ENCODE assay signal across 1 cellular context in the genomic region with DNA sequence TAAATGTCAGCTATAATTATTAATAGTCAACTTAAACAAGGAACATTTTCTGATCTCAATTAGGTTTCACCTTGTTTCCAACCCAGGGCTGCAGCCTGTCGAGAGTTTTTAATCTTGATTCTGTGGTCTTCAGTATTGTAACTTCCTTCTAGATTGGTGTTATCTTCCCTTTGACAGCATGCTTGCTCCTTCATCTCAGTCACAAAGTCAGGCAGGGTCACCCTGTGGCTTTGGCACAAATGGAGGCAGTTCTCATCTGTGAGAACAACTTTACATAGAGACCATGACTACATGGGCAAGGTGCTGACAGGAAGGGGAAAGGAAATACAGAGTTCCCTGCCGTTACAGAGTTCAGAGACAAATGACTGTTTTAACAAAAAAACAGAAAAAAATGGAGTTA.
TF ChIP-seq lines count a peak whose summit lies in the region.

No MANE protein-coding gene starts in this region.

TF ChIP-seq in K562, 482 proteins besides CTCF, POLR2A, EP300 and RAD21 (continued from another document and continues in another):
- TF ChIP-seq, protein P1, sequence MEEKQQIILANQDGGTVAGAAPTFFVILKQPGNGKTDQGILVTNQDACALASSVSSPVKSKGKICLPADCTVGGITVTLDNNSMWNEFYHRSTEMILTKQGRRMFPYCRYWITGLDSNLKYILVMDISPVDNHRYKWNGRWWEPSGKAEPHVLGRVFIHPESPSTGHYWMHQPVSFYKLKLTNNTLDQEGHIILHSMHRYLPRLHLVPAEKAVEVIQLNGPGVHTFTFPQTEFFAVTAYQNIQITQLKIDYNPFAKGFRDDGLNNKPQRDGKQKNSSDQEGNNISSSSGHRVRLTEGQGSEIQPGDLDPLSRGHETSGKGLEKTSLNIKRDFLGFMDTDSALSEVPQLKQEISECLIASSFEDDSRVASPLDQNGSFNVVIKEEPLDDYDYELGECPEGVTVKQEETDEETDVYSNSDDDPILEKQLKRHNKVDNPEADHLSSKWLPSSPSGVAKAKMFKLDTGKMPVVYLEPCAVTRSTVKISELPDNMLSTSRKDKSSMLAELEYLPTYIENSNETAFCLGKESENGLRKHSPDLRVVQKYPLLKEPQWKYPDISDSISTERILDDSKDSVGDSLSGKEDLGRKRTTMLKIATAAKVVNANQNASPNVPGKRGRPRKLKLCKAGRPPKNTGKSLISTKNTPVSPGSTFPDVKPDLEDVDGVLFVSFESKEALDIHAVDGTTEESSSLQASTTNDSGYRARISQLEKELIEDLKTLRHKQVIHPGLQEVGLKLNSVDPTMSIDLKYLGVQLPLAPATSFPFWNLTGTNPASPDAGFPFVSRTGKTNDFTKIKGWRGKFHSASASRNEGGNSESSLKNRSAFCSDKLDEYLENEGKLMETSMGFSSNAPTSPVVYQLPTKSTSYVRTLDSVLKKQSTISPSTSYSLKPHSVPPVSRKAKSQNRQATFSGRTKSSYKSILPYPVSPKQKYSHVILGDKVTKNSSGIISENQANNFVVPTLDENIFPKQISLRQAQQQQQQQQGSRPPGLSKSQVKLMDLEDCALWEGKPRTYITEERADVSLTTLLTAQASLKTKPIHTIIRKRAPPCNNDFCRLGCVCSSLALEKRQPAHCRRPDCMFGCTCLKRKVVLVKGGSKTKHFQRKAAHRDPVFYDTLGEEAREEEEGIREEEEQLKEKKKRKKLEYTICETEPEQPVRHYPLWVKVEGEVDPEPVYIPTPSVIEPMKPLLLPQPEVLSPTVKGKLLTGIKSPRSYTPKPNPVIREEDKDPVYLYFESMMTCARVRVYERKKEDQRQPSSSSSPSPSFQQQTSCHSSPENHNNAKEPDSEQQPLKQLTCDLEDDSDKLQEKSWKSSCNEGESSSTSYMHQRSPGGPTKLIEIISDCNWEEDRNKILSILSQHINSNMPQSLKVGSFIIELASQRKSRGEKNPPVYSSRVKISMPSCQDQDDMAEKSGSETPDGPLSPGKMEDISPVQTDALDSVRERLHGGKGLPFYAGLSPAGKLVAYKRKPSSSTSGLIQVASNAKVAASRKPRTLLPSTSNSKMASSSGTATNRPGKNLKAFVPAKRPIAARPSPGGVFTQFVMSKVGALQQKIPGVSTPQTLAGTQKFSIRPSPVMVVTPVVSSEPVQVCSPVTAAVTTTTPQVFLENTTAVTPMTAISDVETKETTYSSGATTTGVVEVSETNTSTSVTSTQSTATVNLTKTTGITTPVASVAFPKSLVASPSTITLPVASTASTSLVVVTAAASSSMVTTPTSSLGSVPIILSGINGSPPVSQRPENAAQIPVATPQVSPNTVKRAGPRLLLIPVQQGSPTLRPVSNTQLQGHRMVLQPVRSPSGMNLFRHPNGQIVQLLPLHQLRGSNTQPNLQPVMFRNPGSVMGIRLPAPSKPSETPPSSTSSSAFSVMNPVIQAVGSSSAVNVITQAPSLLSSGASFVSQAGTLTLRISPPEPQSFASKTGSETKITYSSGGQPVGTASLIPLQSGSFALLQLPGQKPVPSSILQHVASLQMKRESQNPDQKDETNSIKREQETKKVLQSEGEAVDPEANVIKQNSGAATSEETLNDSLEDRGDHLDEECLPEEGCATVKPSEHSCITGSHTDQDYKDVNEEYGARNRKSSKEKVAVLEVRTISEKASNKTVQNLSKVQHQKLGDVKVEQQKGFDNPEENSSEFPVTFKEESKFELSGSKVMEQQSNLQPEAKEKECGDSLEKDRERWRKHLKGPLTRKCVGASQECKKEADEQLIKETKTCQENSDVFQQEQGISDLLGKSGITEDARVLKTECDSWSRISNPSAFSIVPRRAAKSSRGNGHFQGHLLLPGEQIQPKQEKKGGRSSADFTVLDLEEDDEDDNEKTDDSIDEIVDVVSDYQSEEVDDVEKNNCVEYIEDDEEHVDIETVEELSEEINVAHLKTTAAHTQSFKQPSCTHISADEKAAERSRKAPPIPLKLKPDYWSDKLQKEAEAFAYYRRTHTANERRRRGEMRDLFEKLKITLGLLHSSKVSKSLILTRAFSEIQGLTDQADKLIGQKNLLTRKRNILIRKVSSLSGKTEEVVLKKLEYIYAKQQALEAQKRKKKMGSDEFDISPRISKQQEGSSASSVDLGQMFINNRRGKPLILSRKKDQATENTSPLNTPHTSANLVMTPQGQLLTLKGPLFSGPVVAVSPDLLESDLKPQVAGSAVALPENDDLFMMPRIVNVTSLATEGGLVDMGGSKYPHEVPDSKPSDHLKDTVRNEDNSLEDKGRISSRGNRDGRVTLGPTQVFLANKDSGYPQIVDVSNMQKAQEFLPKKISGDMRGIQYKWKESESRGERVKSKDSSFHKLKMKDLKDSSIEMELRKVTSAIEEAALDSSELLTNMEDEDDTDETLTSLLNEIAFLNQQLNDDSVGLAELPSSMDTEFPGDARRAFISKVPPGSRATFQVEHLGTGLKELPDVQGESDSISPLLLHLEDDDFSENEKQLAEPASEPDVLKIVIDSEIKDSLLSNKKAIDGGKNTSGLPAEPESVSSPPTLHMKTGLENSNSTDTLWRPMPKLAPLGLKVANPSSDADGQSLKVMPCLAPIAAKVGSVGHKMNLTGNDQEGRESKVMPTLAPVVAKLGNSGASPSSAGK (IDR thresholded peaks at IDR 0.05): peak; percentile 47; the same call in 1 of the 2 replicates
- TF ChIP-seq RBM34 (IDR thresholded peaks at IDR 0.05; ENCODE audit: borderline replicate concordance, insufficient read depth, low read length) (no peak), HNRNPUL1 (IDR thresholded peaks at IDR 0.05; ENCODE audit: low read length) (no peak), U2AF2 (optimal IDR thresholded peaks at IDR 0.05; ENCODE audit: low read depth, low read length) (no peak), PTTG1 (tag; IDR thresholded peaks at IDR 0.05; ENCODE audit: low read depth) (no peak), EGR1 (conservative IDR thresholded peaks at IDR 0.05) (no peak), ATF7 (IDR thresholded peaks at IDR 0.05) (no peak), DACH1 (IDR thresholded peaks at IDR 0.05; ENCODE audit: partially characterized antibody) (no peak), ZNF239 (CRISPR knock-in tag; IDR thresholded peaks at IDR 0.05) (no peak), CHCHD3 (CRISPR knock-in tag; IDR thresholded peaks at IDR 0.05) (no peak), ZNF780A (CRISPR knock-in tag; IDR thresholded peaks at IDR 0.05) (no peak), TAF15 (IDR thresholded peaks at IDR 0.05; ENCODE audit: low read depth, low read length) (no peak), FOXJ2 (tag; IDR thresholded peaks at IDR 0.05) (no peak), SMARCA5 (IDR thresholded peaks at IDR 0.05) (no peak), ZNF133 (CRISPR knock-in tag; IDR thresholded peaks at IDR 0.05) (no peak), RBM39 (optimal IDR thresholded peaks at IDR 0.05; ENCODE audit: low read depth, low read length) (no peak), ZNF785 (CRISPR knock-in tag; IDR thresholded peaks at IDR 0.05) (no peak), PML (IDR thresholded peaks at IDR 0.05; ENCODE audit: low read length) (peak; percentile 93), ETV5 (CRISPR knock-in tag; IDR thresholded peaks at IDR 0.05; ENCODE audit: low read depth) (no peak), ZC3H11A (IDR thresholded peaks at IDR 0.05; ENCODE audit: low read depth, low read length) (no peak), KLF10 (CRISPR knock-in tag; IDR thresholded peaks at IDR 0.05) (no peak), NFE2 (IDR thresholded peaks at IDR 0.05; ENCODE audit: low read depth) (peak; percentile 33; the same call in 1 of the 2 replicates), SAP30 (IDR thresholded peaks at IDR 0.05; ENCODE audit: borderline replicate concordance, insufficient read depth, low read depth, low read length, poor library complexity, severe bottlenecking) (no peak), ZSCAN29 (IDR thresholded peaks at IDR 0.05) (no peak), HIVEP1 (CRISPR knock-in tag; IDR thresholded peaks at IDR 0.05) (no peak), EZH2 (IDR thresholded peaks at IDR 0.05; ENCODE audit: borderline replicate concordance, low read depth, low read length) (no peak), SIX5 (IDR thresholded peaks at IDR 0.05; ENCODE audit: borderline replicate concordance in 1 of 2, insufficient read depth in 1 of 2, low read depth in 1 of 2, low read length in 2 of 2) (no peak), ZNF551 (CRISPR knock-in tag; IDR thresholded peaks at IDR 0.05) (no peak), KDM5B (IDR thresholded peaks at IDR 0.05; ENCODE audit: insufficient replicate concordance, low read depth, low read length) (no peak), ZNF436 (CRISPR knock-in tag; IDR thresholded peaks at IDR 0.05) (no peak), OTX1 (CRISPR knock-in tag; IDR thresholded peaks at IDR 0.05) (no peak)
- TF ChIP-seq, protein P2, sequence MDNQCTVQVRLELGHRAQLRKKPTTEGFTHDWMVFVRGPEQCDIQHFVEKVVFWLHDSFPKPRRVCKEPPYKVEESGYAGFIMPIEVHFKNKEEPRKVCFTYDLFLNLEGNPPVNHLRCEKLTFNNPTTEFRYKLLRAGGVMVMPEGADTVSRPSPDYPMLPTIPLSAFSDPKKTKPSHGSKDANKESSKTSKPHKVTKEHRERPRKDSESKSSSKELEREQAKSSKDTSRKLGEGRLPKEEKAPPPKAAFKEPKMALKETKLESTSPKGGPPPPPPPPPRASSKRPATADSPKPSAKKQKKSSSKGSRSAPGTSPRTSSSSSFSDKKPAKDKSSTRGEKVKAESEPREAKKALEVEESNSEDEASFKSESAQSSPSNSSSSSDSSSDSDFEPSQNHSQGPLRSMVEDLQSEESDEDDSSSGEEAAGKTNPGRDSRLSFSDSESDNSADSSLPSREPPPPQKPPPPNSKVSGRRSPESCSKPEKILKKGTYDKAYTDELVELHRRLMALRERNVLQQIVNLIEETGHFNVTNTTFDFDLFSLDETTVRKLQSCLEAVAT (IDR thresholded peaks at IDR 0.05): peak in 1 of 2 experiments; percentile 81; a peak in 2 of 4 replicates
- TF ChIP-seq, protein P3, sequence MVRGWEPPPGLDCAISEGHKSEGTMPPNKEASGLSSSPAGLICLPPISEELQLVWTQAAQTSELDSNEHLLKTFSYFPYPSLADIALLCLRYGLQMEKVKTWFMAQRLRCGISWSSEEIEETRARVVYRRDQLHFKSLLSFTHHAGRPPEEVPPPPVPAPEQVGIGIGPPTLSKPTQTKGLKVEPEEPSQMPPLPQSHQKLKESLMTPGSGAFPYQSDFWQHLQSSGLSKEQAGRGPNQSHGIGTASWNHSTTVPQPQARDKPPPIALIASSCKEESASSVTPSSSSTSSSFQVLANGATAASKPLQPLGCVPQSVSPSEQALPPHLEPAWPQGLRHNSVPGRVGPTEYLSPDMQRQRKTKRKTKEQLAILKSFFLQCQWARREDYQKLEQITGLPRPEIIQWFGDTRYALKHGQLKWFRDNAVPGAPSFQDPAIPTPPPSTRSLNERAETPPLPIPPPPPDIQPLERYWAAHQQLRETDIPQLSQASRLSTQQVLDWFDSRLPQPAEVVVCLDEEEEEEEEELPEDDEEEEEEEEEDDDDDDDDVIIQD (CRISPR knock-in tag; IDR thresholded peaks at IDR 0.05): no peak
- TF ChIP-seq, protein P4, sequence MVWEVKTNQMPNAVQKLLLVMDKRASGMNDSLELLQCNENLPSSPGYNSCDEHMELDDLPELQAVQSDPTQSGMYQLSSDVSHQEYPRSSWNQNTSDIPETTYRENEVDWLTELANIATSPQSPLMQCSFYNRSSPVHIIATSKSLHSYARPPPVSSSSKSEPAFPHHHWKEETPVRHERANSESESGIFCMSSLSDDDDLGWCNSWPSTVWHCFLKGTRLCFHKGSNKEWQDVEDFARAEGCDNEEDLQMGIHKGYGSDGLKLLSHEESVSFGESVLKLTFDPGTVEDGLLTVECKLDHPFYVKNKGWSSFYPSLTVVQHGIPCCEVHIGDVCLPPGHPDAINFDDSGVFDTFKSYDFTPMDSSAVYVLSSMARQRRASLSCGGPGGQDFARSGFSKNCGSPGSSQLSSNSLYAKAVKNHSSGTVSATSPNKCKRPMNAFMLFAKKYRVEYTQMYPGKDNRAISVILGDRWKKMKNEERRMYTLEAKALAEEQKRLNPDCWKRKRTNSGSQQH (CRISPR knock-in tag; IDR thresholded peaks at IDR 0.05): no peak
- TF ChIP-seq, protein P5, sequence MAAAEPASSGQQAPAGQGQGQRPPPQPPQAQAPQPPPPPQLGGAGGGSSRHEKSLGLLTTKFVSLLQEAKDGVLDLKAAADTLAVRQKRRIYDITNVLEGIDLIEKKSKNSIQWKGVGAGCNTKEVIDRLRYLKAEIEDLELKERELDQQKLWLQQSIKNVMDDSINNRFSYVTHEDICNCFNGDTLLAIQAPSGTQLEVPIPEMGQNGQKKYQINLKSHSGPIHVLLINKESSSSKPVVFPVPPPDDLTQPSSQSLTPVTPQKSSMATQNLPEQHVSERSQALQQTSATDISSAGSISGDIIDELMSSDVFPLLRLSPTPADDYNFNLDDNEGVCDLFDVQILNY (CRISPR knock-in tag; IDR thresholded peaks at IDR 0.05): no peak
- TF ChIP-seq, protein P6, sequence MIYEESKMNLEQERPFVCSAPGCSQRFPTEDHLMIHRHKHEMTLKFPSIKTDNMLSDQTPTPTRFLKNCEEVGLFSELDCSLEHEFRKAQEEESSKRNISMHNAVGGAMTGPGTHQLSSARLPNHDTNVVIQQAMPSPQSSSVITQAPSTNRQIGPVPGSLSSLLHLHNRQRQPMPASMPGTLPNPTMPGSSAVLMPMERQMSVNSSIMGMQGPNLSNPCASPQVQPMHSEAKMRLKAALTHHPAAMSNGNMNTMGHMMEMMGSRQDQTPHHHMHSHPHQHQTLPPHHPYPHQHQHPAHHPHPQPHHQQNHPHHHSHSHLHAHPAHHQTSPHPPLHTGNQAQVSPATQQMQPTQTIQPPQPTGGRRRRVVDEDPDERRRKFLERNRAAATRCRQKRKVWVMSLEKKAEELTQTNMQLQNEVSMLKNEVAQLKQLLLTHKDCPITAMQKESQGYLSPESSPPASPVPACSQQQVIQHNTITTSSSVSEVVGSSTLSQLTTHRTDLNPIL (CRISPR knock-in tag; IDR thresholded peaks at IDR 0.05): no peak
- TF ChIP-seq, protein P7, sequence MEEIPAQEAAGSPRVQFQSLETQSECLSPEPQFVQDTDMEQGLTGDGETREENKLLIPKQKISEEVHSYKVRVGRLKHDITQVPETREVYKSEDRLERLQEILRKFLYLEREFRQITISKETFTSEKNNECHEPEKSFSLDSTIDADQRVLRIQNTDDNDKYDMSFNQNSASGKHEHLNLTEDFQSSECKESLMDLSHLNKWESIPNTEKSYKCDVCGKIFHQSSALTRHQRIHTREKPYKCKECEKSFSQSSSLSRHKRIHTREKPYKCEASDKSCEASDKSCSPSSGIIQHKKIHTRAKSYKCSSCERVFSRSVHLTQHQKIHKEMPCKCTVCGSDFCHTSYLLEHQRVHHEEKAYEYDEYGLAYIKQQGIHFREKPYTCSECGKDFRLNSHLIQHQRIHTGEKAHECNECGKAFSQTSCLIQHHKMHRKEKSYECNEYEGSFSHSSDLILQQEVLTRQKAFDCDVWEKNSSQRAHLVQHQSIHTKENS (CRISPR knock-in tag; IDR thresholded peaks at IDR 0.05): no peak
